10 cellular contexts compared by ENCODE assay signal in the genomic region with DNA sequence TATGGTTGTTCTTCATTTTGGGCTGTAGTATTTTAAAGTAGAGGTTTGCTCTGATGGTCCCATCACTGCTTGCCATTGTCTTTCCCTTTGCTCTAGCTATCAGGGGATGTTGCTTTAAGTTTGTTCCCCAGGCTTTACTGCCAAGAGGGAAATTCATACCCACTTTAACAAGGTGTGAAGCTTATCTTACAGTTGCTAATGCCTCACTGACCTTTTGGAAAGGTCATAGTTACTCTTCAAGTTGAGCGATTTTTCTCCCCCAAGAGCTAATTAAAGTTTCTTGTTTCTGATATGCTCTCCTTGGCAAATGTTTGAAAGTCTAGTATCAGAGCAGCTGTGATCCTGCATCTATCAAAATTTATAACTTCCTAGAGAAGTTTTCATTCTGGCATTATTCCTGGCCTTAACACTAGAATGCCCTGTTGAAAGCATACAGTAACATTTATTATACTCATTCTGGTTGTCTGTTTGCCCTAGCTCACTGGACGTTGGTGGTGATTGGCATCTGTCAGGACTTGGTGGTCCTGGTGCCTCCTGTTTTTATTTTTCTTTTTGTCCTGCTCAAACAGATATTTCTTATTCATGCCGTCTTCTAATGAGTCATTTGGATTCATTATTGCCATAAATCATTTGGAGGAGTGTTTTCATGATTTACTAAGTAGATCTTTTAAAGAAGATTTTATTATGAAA. TPM values are rescaled to one million over a fixed set of nuclear protein-coding genes. Genes with fewer than 3 reads are reported as not detected.
DNase-seq lines count a peak whose midpoint lies in the region; ATAC-seq and TF ChIP-seq lines count a peak whose summit lies in the region.
"Had no signal": no experiment of that assay in that cellular context is flagged by ENCODE, and none has a peak within 500 bp of the region (broad histone marks: within the 10 kb centered on the region; RNA-seq: fewer than 3 reads in every experiment).

No MANE protein-coding gene starts in this region.

- H4K20me1 ChIP-seq in osteoblast (ENCODE audit: insufficient read depth, low read length): peaks cover 57% of the 10 kb centered on the region

- DNase-seq in CD4-positive, CD25-positive, alpha-beta regulatory T cell: no peak
- DNase-seq in T-helper 17 cell (no peak), esophagus squamous epithelium (lab: John Stamatoyannopoulos, UW) (no peak), osteoblast (ENCODE audit: insufficient read length, low spot score, missing footprints) (no peak), EL (no peak), midbrain (lab: John Stamatoyannopoulos, UW) (no peak), NCI-H1694 treated with DMSO at 0.1 percent for 48 hours (lab: John Stamatoyannopoulos, UW) (no peak)
- DNase-seq: NCI-H1092 treated with DMSO at 0.1 percent for 48 hours had no signal

- peak overlapping the region; percentile 22 to 88 (median 81) for H3K27ac Mint-ChIP-seq in CD4-positive, CD25-positive, alpha-beta regulatory T cell
- peak overlapping the region; percentile 75 for H3K27ac Mint-ChIP-seq in T-helper 17 cell

- peak overlapping the region; percentile 20 for H3K4me2 ChIP-seq in osteoblast (ENCODE audit: insufficient read depth, low read length)

- peak overlapping the region in 3 of 4 donors; percentile 2 to 61 (median 33) for H3K4me3 Mint-ChIP-seq in CD4-positive, CD25-positive, alpha-beta regulatory T cell
- H3K4me3 Mint-ChIP-seq in T-helper 17 cell: peak overlapping the region; percentile 57

- no peak overlapping the region for H3K27ac ChIP-seq in CD4-positive, CD25-positive, alpha-beta regulatory T cell (ENCODE audit: insufficient read depth, low read length, poor library complexity, severe bottlenecking)
- peak overlapping the region; percentile 55 to 97 (median 80) for H3K27ac ChIP-seq in esophagus squamous epithelium
- H3K27ac ChIP-seq in osteoblast (ENCODE audit: low read depth, low read length): no peak overlapping the region
- H3K27ac ChIP-seq: BLaER1 treated with 17β-estradiol and CSF1 and Interleukin-3, amounts not matched to agents 10 nM and 100 nM had no signal

- H3K4me3 ChIP-seq in CD4-positive, CD25-positive, alpha-beta regulatory T cell (ENCODE audit: low read depth, low read length): peak overlapping the region; percentile 39
- peak overlapping the region in 1 of 4 donors; percentile 15 for H3K4me3 ChIP-seq in esophagus squamous epithelium
- H3K4me3 ChIP-seq in osteoblast (ENCODE audit: insufficient read depth, low read length): no peak overlapping the region
- H3K4me3 ChIP-seq: BLaER1 treated with 17β-estradiol and CSF1 and Interleukin-3, amounts not matched to agents 10 nM and 100 nM had no signal

- H3K36me3 Mint-ChIP-seq in CD4-positive, CD25-positive, alpha-beta regulatory T cell: peaks cover 21% of the 10 kb centered on the region
- peaks cover 7% of the 10 kb centered on the region for H3K36me3 Mint-ChIP-seq in T-helper 17 cell (ENCODE audit: low read depth)

- WGBS in esophagus squamous epithelium, 2 donors: 16% methylated on average over 3 of the region's 3 CpGs

- H3K9me3 ChIP-seq in CD4-positive, CD25-positive, alpha-beta regulatory T cell (ENCODE audit: control insufficient read depth in 2 of 2, low read length in 2 of 2): no peaks in the 10 kb centered on the region
- H3K9me3 ChIP-seq in T-helper 17 cell (ENCODE audit: control insufficient read depth, low read length, poor library complexity, severe bottlenecking) (no peaks in the 10 kb centered on the region), esophagus squamous epithelium (no peaks in the 10 kb centered on the region), osteoblast (ENCODE audit: low read depth, low read length) (no peaks in the 10 kb centered on the region)
- H3K9me3 ChIP-seq: BLaER1 treated with 17β-estradiol and CSF1 and Interleukin-3, amounts not matched to agents 10 nM and 100 nM had no signal

- H3K79me2 ChIP-seq in osteoblast (ENCODE audit: insufficient read depth, low read length): peaks cover 92% of the 10 kb centered on the region

- TF ChIP-seq CTCF in esophagus squamous epithelium (IDR thresholded peaks at IDR 0.05) (no peak), osteoblast (IDR thresholded peaks at IDR 0.05; ENCODE audit: extremely low read depth, low read depth, low read length) (no peak)

- no peak overlapping the region for H2AFZ ChIP-seq in osteoblast (ENCODE audit: low read length)

- H3K27me3 ChIP-seq in CD4-positive, CD25-positive, alpha-beta regulatory T cell (ENCODE audit: control insufficient read depth, insufficient read depth, low read length): no peaks in the 10 kb centered on the region
- H3K27me3 ChIP-seq in esophagus squamous epithelium (no peaks in the 10 kb centered on the region), osteoblast (ENCODE audit: insufficient read depth, low read length) (no peaks in the 10 kb centered on the region)
- H3K27me3 ChIP-seq: BLaER1 treated with 17β-estradiol and CSF1 and Interleukin-3, amounts not matched to agents 10 nM and 100 nM had no signal

- no peak for ATAC-seq in CD4-positive, CD25-positive, alpha-beta regulatory T cell (ENCODE audit: low read depth in 2 of 2)
- ATAC-seq in T-helper 17 cell: no peak
- ATAC-seq in GM19035 (IDR thresholded peaks at IDR 0.05; ENCODE audit: unreplicated experiment): no peak

- TF ChIP-seq POLR2A in esophagus squamous epithelium (IDR thresholded peaks at IDR 0.05): no peak

- intact Hi-C loops in esophagus squamous epithelium (cut with DNase I): no loop called here

- no peaks in the 10 kb centered on the region for H3K9me3 Mint-ChIP-seq in CD4-positive, CD25-positive, alpha-beta regulatory T cell

- H3K36me3 ChIP-seq in CD4-positive, CD25-positive, alpha-beta regulatory T cell (ENCODE audit: control insufficient read depth, insufficient read depth, low read length): peaks cover 48% of the 10 kb centered on the region
- H3K36me3 ChIP-seq in esophagus squamous epithelium (peaks cover 8 to 88% (median 18%) of the 10 kb centered on the region in 3 donors), osteoblast (ENCODE audit: insufficient read depth, low read length) (peaks cover 67% of the 10 kb centered on the region)

- H3K27me3 Mint-ChIP-seq in CD4-positive, CD25-positive, alpha-beta regulatory T cell: no peaks in the 10 kb centered on the region
- H3K27me3 Mint-ChIP-seq in T-helper 17 cell: no peaks in the 10 kb centered on the region

- peaks cover 41% of the 10 kb centered on the region for H3K4me1 ChIP-seq in CD4-positive, CD25-positive, alpha-beta regulatory T cell (ENCODE audit: control insufficient read depth, insufficient read depth, low read length, poor library complexity, severe bottlenecking)
- H3K4me1 ChIP-seq in esophagus squamous epithelium (peaks cover 22 to 84% (median 47%) of the 10 kb centered on the region in 3 donors), osteoblast (ENCODE audit: insufficient read depth, low read length) (peaks cover 28% of the 10 kb centered on the region)

- H3K4me1 Mint-ChIP-seq in CD4-positive, CD25-positive, alpha-beta regulatory T cell: peaks cover 38 to 75% (median 56%) of the 10 kb centered on the region in 4 donors
- peaks cover 32% of the 10 kb centered on the region for H3K4me1 Mint-ChIP-seq in T-helper 17 cell

RNA-seq across cellular contexts. Expression of a gene that starts 8.1 kb away (rescaled TPM):
- total RNA-seq in CD4-positive, CD25-positive, alpha-beta regulatory T cell: 119 TPM
- polyA plus RNA-seq in CD4-positive, CD25-positive, alpha-beta regulatory T cell: 1 to 10 TPM; 3.3 to 5.4 (median 4.2) TPM
- total RNA-seq in T-helper 17 cell (100 to 1,000 TPM; 109 to 116 TPM), esophagus squamous epithelium (100 to 1,000 TPM; 147 to 263 (median 177) TPM), osteoblast (105 and 107 TPM in 2 replicates)

Comparison
In these comparisons a context has a peak if more than half of its experiments do, and no peak if none do; other contexts are left out.
1. H3K27ac ChIP-seq: peak in esophagus squamous epithelium (4 of 4); none in CD4-positive, CD25-positive, alpha-beta regulatory T cell (single experiment) and osteoblast (single experiment).